Comparison of ENCODE assay signal across 8 cellular contexts in genomic region chr3:172750368-172751187, GRCh38. TPM values are rescaled to one million over a fixed set of nuclear protein-coding genes. Genes with fewer than 3 reads are reported as not detected.
DNase-seq lines count a peak whose midpoint lies in the region; ATAC-seq, FAIRE-seq and TF ChIP-seq lines count a peak whose summit lies in the region.

Gene ECT2, plus strand, starts transcription at chr3:172750726. Its CDS starts 3,805 bp downstream, at chr3:172754531.

- peak within 1 kb of the TSS; percentile 83 for H3K4me2 ChIP-seq in OCI-LY1 (ENCODE audit: low read length)

- peak; percentile 99 for FAIRE-seq in endometrium (lab: Jason Lieb, UNC)

- H2AFZ ChIP-seq in OCI-LY1 (ENCODE audit: low read length), result peak within 1 kb of the TSS; percentile 63

- WGBS in mesodermal cell (ENCODE audit: insufficient coverage in 2 of 2), 2 experiments, result 0 to 1% methylated on average over 26 to 37 of the region's 50 CpGs

- no peaks in the 10 kb centered on the region for H4K20me1 ChIP-seq in OCI-LY1 (ENCODE audit: insufficient read depth, low read length)

- H3K36me3 ChIP-seq in OCI-LY1 (ENCODE audit: insufficient read depth, low read length), result peaks cover 33% of the 10 kb centered on the region
- H3K36me3 ChIP-seq in mesodermal cell (ENCODE audit: control insufficient read depth, insufficient read depth, low read length), result peaks cover 24% of the 10 kb centered on the region

- H3K4me1 ChIP-seq in OCI-LY1 (ENCODE audit: insufficient read depth, low read length, severe bottlenecking) (peaks cover 19% of the 10 kb centered on the region), mesodermal cell (ENCODE audit: control insufficient read depth, insufficient read depth, low read length, poor library complexity, severe bottlenecking) (no peaks in the 10 kb centered on the region)

- no peaks in the 10 kb centered on the region for H3F3A ChIP-seq in OCI-LY1 (ENCODE audit: insufficient read depth, low read length)

- peak within 1 kb of the TSS; percentile 91 for H3K9ac ChIP-seq in OCI-LY1 (ENCODE audit: low read length)

- DNase-seq in DMS 273 (lab: John Stamatoyannopoulos, UW; ENCODE audit: unreplicated experiment), result peak; percentile 100
- peak; percentile 96 for DNase-seq in HuH-7 (ENCODE audit: low spot score)
- DNase-seq in activated CD8-positive, alpha-beta memory T cell treated with anti-CD3 and anti-CD28 coated beads, Interleukin-2, amount 50 U/mL, for 4 hours, result peak; percentile 94
- peak; percentile 89 to 96 for DNase-seq in stimulated activated CD8-positive, alpha-beta memory T cell treated with anti-CD3 and anti-CD28 coated beads, Interleukin-15, amount 100 ng/mL, for 4 hours (ENCODE audit: low read depth in 2 of 2)

- H3K9me3 ChIP-seq in OCI-LY1 (ENCODE audit: low read length) (no peaks in the 10 kb centered on the region), mesodermal cell (ENCODE audit: control insufficient read depth, low read length) (no peaks in the 10 kb centered on the region)

- ATAC-seq in GM21515 (IDR thresholded peaks at IDR 0.05; ENCODE audit: unreplicated experiment), result peak; percentile 97

- no peaks in the 10 kb centered on the region for H3K27me3 ChIP-seq in OCI-LY1 (ENCODE audit: insufficient read depth, low read length)

- peaks cover 48% of the 10 kb centered on the region for H3K79me2 ChIP-seq in OCI-LY1 (ENCODE audit: insufficient read depth, low read length)

- no peaks in the 10 kb centered on the region for H3K9me2 ChIP-seq in OCI-LY1 (ENCODE audit: low read depth, low read length)

- H3K27ac ChIP-seq in OCI-LY1 (ENCODE audit: low read depth, low read length, poor library complexity, severe bottlenecking) (peak within 1 kb of the TSS; percentile 77), mesodermal cell (ENCODE audit: low read depth, low read length, severe bottlenecking) (peak within 1 kb of the TSS; percentile 93)

- H3K4me3 ChIP-seq in OCI-LY1 (ENCODE audit: low read depth, low read length, poor library complexity, severe bottlenecking) (peak within 1 kb of the TSS; percentile 85), mesodermal cell (ENCODE audit: extremely low read depth, insufficient read depth, low read length, poor library complexity, severe bottlenecking) (peak within 1 kb of the TSS; percentile 86)

- peak; percentile 76 for TF ChIP-seq CTCF in OCI-LY1 (IDR thresholded peaks at IDR 0.05; ENCODE audit: low read length)

RNA-seq across cellular contexts. Expression of gene ECT2, which starts in this region (rescaled TPM):
- polyA plus RNA-seq in mesodermal cell (2013, experiment 1 of 2), result 57.1 TPM
- polyA plus RNA-seq in mesodermal cell (2013, experiment 2 of 2), result 59.0 TPM

Comparison
In these comparisons a context has a peak if more than half of its experiments do, and no peak if none do; other contexts are left out.
1. Peak in every context shown above with its lines: DNase-seq, ATAC-seq, H3K4me3 ChIP-seq and H3K27ac ChIP-seq.